Comparison of ENCODE assay signal across 8 cellular contexts in the genomic region with DNA sequence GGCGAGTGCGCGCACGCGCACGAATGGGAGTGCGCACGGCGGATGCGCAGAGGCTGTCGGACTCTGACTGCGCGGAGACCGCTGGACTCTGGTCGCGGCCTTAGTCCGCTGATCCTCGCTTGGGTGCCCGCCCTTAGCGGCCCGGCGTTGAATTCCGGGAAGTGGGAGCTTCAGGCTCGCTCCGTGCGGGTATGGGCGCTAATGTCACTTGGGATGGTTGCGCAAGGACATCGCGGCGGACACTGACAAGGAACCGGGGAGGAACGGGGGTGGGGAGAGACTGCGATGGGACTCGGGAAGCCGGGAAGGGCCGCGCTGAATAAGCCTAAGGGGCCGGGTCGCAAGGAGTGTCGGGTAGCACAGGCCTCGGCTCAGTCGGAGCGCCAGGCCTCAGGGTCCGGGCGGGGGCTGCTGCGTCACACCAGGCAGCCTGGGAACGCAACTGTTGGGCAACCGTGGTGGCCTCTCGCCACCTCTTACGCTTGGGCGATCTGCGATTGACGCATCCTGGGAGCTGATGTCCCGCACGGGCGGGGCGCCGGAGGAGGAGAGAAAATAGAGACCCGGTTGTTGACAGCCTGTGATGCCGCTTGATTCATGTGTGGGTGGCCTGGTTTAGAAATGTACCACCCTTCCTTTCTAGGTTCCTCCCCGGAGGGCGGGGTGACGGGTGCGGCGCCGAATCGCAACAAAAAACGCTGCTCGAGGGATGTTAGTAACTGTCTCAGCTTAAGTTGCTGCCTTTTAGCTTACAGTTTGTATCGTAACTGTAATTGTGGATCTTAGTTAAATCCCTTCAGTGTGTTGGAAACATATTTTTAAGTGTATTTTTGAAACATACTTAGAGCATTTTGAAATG. TPM values are rescaled to one million over a fixed set of nuclear protein-coding genes. Genes with fewer than 3 reads are reported as not detected.
DNase-seq lines count a peak whose midpoint lies in the region; FAIRE-seq and TF ChIP-seq lines count a peak whose summit lies in the region.

No MANE protein-coding gene starts in this region.

- H3K4me3 ChIP-seq in NT2/D1 (ENCODE audit: insufficient read length, low read depth): peak overlapping the region; percentile 79
- H3K4me3 ChIP-seq in mesodermal cell (ENCODE audit: extremely low read depth, insufficient read depth, low read length, poor library complexity, severe bottlenecking): peak overlapping the region; percentile 89

- no peak for TF ChIP-seq CTCF in GM20000 (IDR thresholded peaks at IDR 0.05; ENCODE audit: extremely low read depth, missing control alignments)

- H3K9ac ChIP-seq in NT2/D1 (ENCODE audit: insufficient read length, low read depth): peak overlapping the region; percentile 93

- H3K36me3 ChIP-seq in NT2/D1 (ENCODE audit: insufficient read depth, insufficient read length, low read length) (peaks cover 23% of the 10 kb centered on the region), mesodermal cell (ENCODE audit: control insufficient read depth, insufficient read depth, low read length) (peaks cover 15% of the 10 kb centered on the region)

- H3K27ac ChIP-seq in mesodermal cell (ENCODE audit: low read depth, low read length, severe bottlenecking): peak overlapping the region; percentile 99

- H3K9me3 ChIP-seq in NT2/D1 (ENCODE audit: insufficient read depth, low read length) (no peaks in the 10 kb centered on the region), mesodermal cell (ENCODE audit: control insufficient read depth, low read length) (no peaks in the 10 kb centered on the region)

- H3K4me1 ChIP-seq in NT2/D1 (ENCODE audit: insufficient read depth, insufficient read length) (no peaks in the 10 kb centered on the region), mesodermal cell (ENCODE audit: control insufficient read depth, insufficient read depth, low read length, poor library complexity, severe bottlenecking) (peaks cover 10% of the 10 kb centered on the region)

- peak; percentile 79 for DNase-seq in COR-L47 (lab: John Stamatoyannopoulos, UW)
- DNase-seq in GM20000 (ENCODE audit: low spot score): peak; percentile 87
- DNase-seq in HS-5 (ENCODE audit: low read depth): peak; percentile 95
- DNase-seq in NT2/D1 (ENCODE audit: low read depth, low spot score): peak; percentile 60
- DNase-seq in activated CD8-positive, alpha-beta memory T cell treated with anti-CD3 and anti-CD28 coated beads, Interleukin-2, amount 50 U/mL, for 4 hours: peak; percentile 91
- peak; percentile 68 for DNase-seq in stimulated activated CD8-positive, alpha-beta memory T cell treated with anti-CD3 and anti-CD28 coated beads, Interleukin-15, amount 100 ng/mL, for 24 hours (ENCODE audit: low read depth)

- WGBS in mesodermal cell (ENCODE audit: insufficient coverage in 2 of 2), 2 experiments: 0% methylated on average over 48 to 66 of the region's 71 CpGs

- peak; percentile 88 for FAIRE-seq in endometrium (lab: Jason Lieb, UNC)

- H3K27me3 ChIP-seq in NT2/D1 (ENCODE audit: insufficient read depth, insufficient read length): no peaks in the 10 kb centered on the region

RNA-seq across cellular contexts. Expression of gene CHD1, which starts 0.5 kb away (rescaled TPM):
- polyA plus RNA-seq in mesodermal cell (2013, experiment 1 of 2): 45.0 TPM
- 48.0 TPM for polyA plus RNA-seq in mesodermal cell (2013, experiment 2 of 2)

Comparison
In these comparisons a context has a peak if more than half of its experiments do, and no peak if none do; other contexts are left out.
1. Peak in every context shown above with its lines: DNase-seq, H3K4me3 ChIP-seq and H3K27ac ChIP-seq.